In genomic region chr2:218988650-218989049, GRCh38 we compare ENCODE assay signal across 2 cellular contexts.
TF ChIP-seq lines count a peak whose summit lies in the region.

No MANE protein-coding gene starts in this region.

TF ChIP-seq in GM23338, 12 proteins besides CTCF, POLR2A, EP300 and RAD21:
- TF ChIP-seq ZNF114 (CRISPR knock-in tag; IDR thresholded peaks at IDR 0.05) (no peak), EZH2 (IDR thresholded peaks at IDR 0.05; ENCODE audit: low read depth, unreplicated experiment) (peak; percentile 40), ZNF462 (CRISPR knock-in tag; IDR thresholded peaks at IDR 0.05) (no peak), ETS1 (IDR thresholded peaks at IDR 0.05) (no peak), CREB1 (CRISPR knock-in tag; IDR thresholded peaks at IDR 0.05; ENCODE audit: low read depth) (no peak), STAT1 (IDR thresholded peaks at IDR 0.05; ENCODE audit: unreplicated experiment) (no peak), POLR2AphosphoS5 (IDR thresholded peaks at IDR 0.05; ENCODE audit: low read depth) (no peak), NANOG (IDR thresholded peaks at IDR 0.05; ENCODE audit: borderline replicate concordance) (no peak)
- TF ChIP-seq, protein P1, sequence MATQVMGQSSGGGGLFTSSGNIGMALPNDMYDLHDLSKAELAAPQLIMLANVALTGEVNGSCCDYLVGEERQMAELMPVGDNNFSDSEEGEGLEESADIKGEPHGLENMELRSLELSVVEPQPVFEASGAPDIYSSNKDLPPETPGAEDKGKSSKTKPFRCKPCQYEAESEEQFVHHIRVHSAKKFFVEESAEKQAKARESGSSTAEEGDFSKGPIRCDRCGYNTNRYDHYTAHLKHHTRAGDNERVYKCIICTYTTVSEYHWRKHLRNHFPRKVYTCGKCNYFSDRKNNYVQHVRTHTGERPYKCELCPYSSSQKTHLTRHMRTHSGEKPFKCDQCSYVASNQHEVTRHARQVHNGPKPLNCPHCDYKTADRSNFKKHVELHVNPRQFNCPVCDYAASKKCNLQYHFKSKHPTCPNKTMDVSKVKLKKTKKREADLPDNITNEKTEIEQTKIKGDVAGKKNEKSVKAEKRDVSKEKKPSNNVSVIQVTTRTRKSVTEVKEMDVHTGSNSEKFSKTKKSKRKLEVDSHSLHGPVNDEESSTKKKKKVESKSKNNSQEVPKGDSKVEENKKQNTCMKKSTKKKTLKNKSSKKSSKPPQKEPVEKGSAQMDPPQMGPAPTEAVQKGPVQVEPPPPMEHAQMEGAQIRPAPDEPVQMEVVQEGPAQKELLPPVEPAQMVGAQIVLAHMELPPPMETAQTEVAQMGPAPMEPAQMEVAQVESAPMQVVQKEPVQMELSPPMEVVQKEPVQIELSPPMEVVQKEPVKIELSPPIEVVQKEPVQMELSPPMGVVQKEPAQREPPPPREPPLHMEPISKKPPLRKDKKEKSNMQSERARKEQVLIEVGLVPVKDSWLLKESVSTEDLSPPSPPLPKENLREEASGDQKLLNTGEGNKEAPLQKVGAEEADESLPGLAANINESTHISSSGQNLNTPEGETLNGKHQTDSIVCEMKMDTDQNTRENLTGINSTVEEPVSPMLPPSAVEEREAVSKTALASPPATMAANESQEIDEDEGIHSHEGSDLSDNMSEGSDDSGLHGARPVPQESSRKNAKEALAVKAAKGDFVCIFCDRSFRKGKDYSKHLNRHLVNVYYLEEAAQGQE (IDR thresholded peaks at IDR 0.05; ENCODE audit: unreplicated experiment) = no peak
TF ChIP-seq in GM23338: peak in this region for 1.

TF ChIP-seq in H1, 55 proteins besides CTCF, POLR2A, EP300 and RAD21:
- TF ChIP-seq SUZ12 (IDR thresholded peaks at IDR 0.05; ENCODE audit: low read length) (peak; percentile 55; the same call in 1 of the 2 replicates), EZH2 (IDR thresholded peaks at IDR 0.05; ENCODE audit: low read depth, low read length, severe bottlenecking) (peak; percentile 50), CEBPB (IDR thresholded peaks at IDR 0.05; ENCODE audit: low read depth, low read length) (no peak)
TF ChIP-seq in H1: peak in this region for 2.
